ENCODE assay signal across 16 cellular contexts in the genomic region with DNA sequence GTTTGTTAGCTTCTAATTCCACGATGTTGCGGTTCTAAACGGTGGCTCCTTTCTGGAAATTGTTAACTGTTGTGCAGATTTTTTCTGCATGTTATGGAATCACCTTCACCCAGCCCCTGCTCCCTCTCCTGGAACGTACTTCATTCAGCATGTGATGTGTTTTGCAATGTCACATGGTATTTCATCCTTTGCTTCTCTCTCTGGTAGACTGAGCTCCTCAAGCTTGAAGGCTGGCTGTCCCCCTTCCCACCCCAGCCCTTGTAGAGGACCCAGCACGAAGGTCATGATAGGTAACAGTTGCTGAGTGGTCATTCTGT. TPM values are rescaled to one million over a fixed set of nuclear protein-coding genes. Genes with fewer than 3 reads are reported as not detected.
A peak's percentile ranks its signal among the peaks of the same experiment; 100 is the strongest.
DNase-seq lines count a peak whose midpoint lies in the region; ATAC-seq and TF ChIP-seq lines count a peak whose summit lies in the region.
"Had no signal": no experiment of that assay in that cellular context is flagged by ENCODE, and none has a peak within 500 bp of the region (broad histone marks: within the 10 kb centered on the region; RNA-seq: fewer than 3 reads in every experiment).

No MANE protein-coding gene starts in this region.

- peaks cover 53% of the 10 kb centered on the region for H3K36me3 ChIP-seq in BLaER1
- H3K36me3 ChIP-seq in CD8-positive, alpha-beta T cell (ENCODE audit: insufficient read depth, low read length): no peaks in the 10 kb centered on the region
- H3K36me3 ChIP-seq in hepatocyte (replicated peaks; ENCODE audit: insufficient read depth, low read depth): no peaks in the 10 kb centered on the region
- H3K36me3 ChIP-seq in testis (ENCODE audit: low read depth, missing control alignments): no peaks in the 10 kb centered on the region
- peaks cover 0 to 21% (median 9%) of the 10 kb centered on the region in 4 donors for H3K36me3 ChIP-seq in stomach
- H3K36me3 ChIP-seq in neural progenitor cell: no peaks in the 10 kb centered on the region

- H3F3A ChIP-seq in neural progenitor cell (ENCODE audit: low read depth): no peaks in the 10 kb centered on the region

- intact Hi-C loops in CD8-positive, alpha-beta T cell (cut with DNase I, micrococcal nuclease): loop anchor here in 1 of 2 experiments (10.0 kb wide), 2 partner anchors 1490 to 1790 kb away; a partner anchor contains a TSS
- intact Hi-C loops in activated CD4-positive, alpha-beta memory T cell treated with anti-CD3 and anti-CD28 coated beads for 36 hours (cut with micrococcal nuclease): loop anchor here (5.0 to 10.0 kb wide), 2 partner anchors 542 to 1790 kb away; a partner anchor contains a TSS
- intact Hi-C loops in testis (cut with DNase I; ENCODE audit: low total_unique reads): no loop called here
- intact Hi-C loops in stomach (cut with DNase I; ENCODE audit: low total_unique reads): no loop called here

- peaks cover 75% of the 10 kb centered on the region for H3K4me1 Mint-ChIP-seq in CD8-positive, alpha-beta T cell (ENCODE audit: low read depth)
- H3K4me1 Mint-ChIP-seq in activated CD4-positive, alpha-beta memory T cell treated with anti-CD3 and anti-CD28 coated beads for 36 hours (ENCODE audit: low read depth): peaks cover 70% of the 10 kb centered on the region
- H3K4me1 Mint-ChIP-seq in neural progenitor cell: peaks cover 29% of the 10 kb centered on the region

- H3K9me2 ChIP-seq in hepatocyte (replicated peaks; ENCODE audit: insufficient read depth): no peaks in the 10 kb centered on the region

- no peak for DNase-seq in CD8-positive, alpha-beta T cell
- no peak for DNase-seq in activated CD4-positive, alpha-beta memory T cell treated with anti-CD3 and anti-CD28 coated beads for 36 hours
- DNase-seq in hepatocyte (ENCODE audit: low spot score): no peak
- DNase-seq in testis: no peak
- DNase-seq in T1000 (lab: John Stamatoyannopoulos, UW): no peak
- no peak for DNase-seq in stomach
- DNase-seq in neural progenitor cell (ENCODE audit: low spot score): no peak
- DNase-seq: H9; mesenchymal stem cell; NCI-H1048; occipital lobe; stimulated activated naive CD8-positive, alpha-beta T cell treated with anti-CD3 and anti-CD28 coated beads, Interleukin-15, amount 100 ng/mL, for 72 hours had no signal

- H3K4me3 ChIP-seq in BLaER1 (no peak overlapping the region), hepatocyte (no peak overlapping the region), testis (no peak overlapping the region), stomach (no peak overlapping the region), neural progenitor cell (no peak overlapping the region)
- H3K4me3 ChIP-seq in CD8-positive, alpha-beta T cell (ENCODE audit: low read depth, low read length): peak overlapping the region; percentile 10
- H3K4me3 ChIP-seq: adrenal gland, smooth muscle cell had no signal

- POLR2A ChIA-PET in CD8-positive, alpha-beta T cell (lab: Charles Lee): interaction anchor here (1.0 to 2.0 kb wide), 3 partner anchors 8 to 73 kb away, joined by 3 to 5 read pairs (median 5); no protein-coding TSS in a partner anchor
- POLR2A ChIA-PET in activated CD4-positive, alpha-beta memory T cell treated with anti-CD3 and anti-CD28 coated beads for 36 hours (lab: Charles Lee): no interaction called here

- 86% methylated on average over 5 of the region's 5 CpGs for WGBS in hepatocyte (ENCODE audit: low lambda C conversion rate, missing lambda C conversion rate)
- WGBS in testis, 2 donors: 65 to 81% methylated on average over 5 of the region's 5 CpGs
- WGBS in stomach, 5 donors: 79 to 91% (median 84%) methylated on average over 5 of the region's 5 CpGs

- H3K36me3 Mint-ChIP-seq in CD8-positive, alpha-beta T cell: peaks cover 42% of the 10 kb centered on the region
- H3K36me3 Mint-ChIP-seq in activated CD4-positive, alpha-beta memory T cell treated with anti-CD3 and anti-CD28 coated beads for 36 hours: peaks cover 20% of the 10 kb centered on the region
- H3K36me3 Mint-ChIP-seq in neural progenitor cell: peaks cover 16% of the 10 kb centered on the region

- H3K4me1 ChIP-seq in BLaER1: peaks cover 84% of the 10 kb centered on the region
- peaks cover 77% of the 10 kb centered on the region for H3K4me1 ChIP-seq in CD8-positive, alpha-beta T cell (ENCODE audit: insufficient read depth, low read length)
- peaks cover 43% of the 10 kb centered on the region for H3K4me1 ChIP-seq in hepatocyte (ENCODE audit: insufficient read depth)
- peaks cover 24% of the 10 kb centered on the region for H3K4me1 ChIP-seq in testis
- peaks cover 53 to 88% (median 80%) of the 10 kb centered on the region in 4 donors for H3K4me1 ChIP-seq in stomach
- H3K4me1 ChIP-seq in neural progenitor cell: peaks cover 6% of the 10 kb centered on the region

- peak overlapping the region; percentile 95 for H3K27ac Mint-ChIP-seq in CD8-positive, alpha-beta T cell
- H3K27ac Mint-ChIP-seq in activated CD4-positive, alpha-beta memory T cell treated with anti-CD3 and anti-CD28 coated beads for 36 hours: peak overlapping the region; percentile 87
- no peak overlapping the region for H3K27ac Mint-ChIP-seq in neural progenitor cell

- H3K9me3 ChIP-seq in BLaER1 (no peaks in the 10 kb centered on the region), hepatocyte (ENCODE audit: low read depth) (no peaks in the 10 kb centered on the region), testis (no peaks in the 10 kb centered on the region), stomach (no peaks in the 10 kb centered on the region), neural progenitor cell (ENCODE audit: low read depth) (no peaks in the 10 kb centered on the region)
- H3K9me3 ChIP-seq in CD8-positive, alpha-beta T cell (ENCODE audit: low read length): no peaks in the 10 kb centered on the region
- H3K9me3 ChIP-seq: adrenal gland had no signal

- H3K4me3 Mint-ChIP-seq in CD8-positive, alpha-beta T cell: peak overlapping the region; percentile 41
- H3K4me3 Mint-ChIP-seq in activated CD4-positive, alpha-beta memory T cell treated with anti-CD3 and anti-CD28 coated beads for 36 hours: peak overlapping the region; percentile 9
- no peak overlapping the region for H3K4me3 Mint-ChIP-seq in neural progenitor cell

- H3K9ac ChIP-seq in BLaER1: no peak overlapping the region
- no peak overlapping the region for H3K9ac ChIP-seq in neural progenitor cell

- ATAC-seq in CD8-positive, alpha-beta T cell: no peak

- peaks cover 91% of the 10 kb centered on the region for H3K79me2 ChIP-seq in hepatocyte
- H3K79me2 ChIP-seq in neural progenitor cell (ENCODE audit: low read depth): peaks cover 85% of the 10 kb centered on the region

- no peaks in the 10 kb centered on the region for H3K27me3 Mint-ChIP-seq in CD8-positive, alpha-beta T cell (ENCODE audit: low read depth)
- no peaks in the 10 kb centered on the region for H3K27me3 Mint-ChIP-seq in activated CD4-positive, alpha-beta memory T cell treated with anti-CD3 and anti-CD28 coated beads for 36 hours
- no peaks in the 10 kb centered on the region for H3K27me3 Mint-ChIP-seq in neural progenitor cell (ENCODE audit: insufficient read depth, low read depth)
- H3K27me3 Mint-ChIP-seq: B cell; stimulated activated naive CD8-positive, alpha-beta T cell treated with anti-CD3 and anti-CD28 coated beads, Interleukin-15, amount 100 ng/mL, for 72 hours had no signal

- peak overlapping the region; percentile 86 for H3K4me2 ChIP-seq in BLaER1
- H3K4me2 ChIP-seq in hepatocyte: peak overlapping the region; percentile 21
- H3K4me2 ChIP-seq in neural progenitor cell: no peak overlapping the region
- H3K4me2 ChIP-seq: smooth muscle cell had no signal

- TF ChIP-seq EP300 in stomach (IDR thresholded peaks at IDR 0.05): no peak

- H3K27ac ChIP-seq in BLaER1: no peak overlapping the region
- peak overlapping the region; percentile 44 for H3K27ac ChIP-seq in CD8-positive, alpha-beta T cell (ENCODE audit: low read depth, low read length)
- peak overlapping the region; percentile 23 for H3K27ac ChIP-seq in hepatocyte
- H3K27ac ChIP-seq in testis: no peak overlapping the region
- no peak overlapping the region for H3K27ac ChIP-seq in stomach
- no peak overlapping the region for H3K27ac ChIP-seq in neural progenitor cell

- TF ChIP-seq POLR2A in testis (IDR thresholded peaks at IDR 0.05) (no peak), stomach (IDR thresholded peaks at IDR 0.05) (no peak)

- CTCF ChIA-PET in CD8-positive, alpha-beta T cell (lab: Charles Lee): interaction anchor here (0.6 to 1.7 kb wide), 3 partner anchors 19 to 184 kb away, joined by 3 to 9 read pairs (median 6); no protein-coding TSS in a partner anchor
- CTCF ChIA-PET in activated CD4-positive, alpha-beta memory T cell treated with anti-CD3 and anti-CD28 coated beads for 36 hours (lab: Charles Lee): interaction anchor here (1.9 kb wide), 1 partner anchor 20 kb away, joined by 5 read pairs; no protein-coding TSS in a partner anchor

- H3K9me3 Mint-ChIP-seq in CD8-positive, alpha-beta T cell: no peaks in the 10 kb centered on the region
- no peaks in the 10 kb centered on the region for H3K9me3 Mint-ChIP-seq in activated CD4-positive, alpha-beta memory T cell treated with anti-CD3 and anti-CD28 coated beads for 36 hours
- no peaks in the 10 kb centered on the region for H3K9me3 Mint-ChIP-seq in neural progenitor cell
- H3K9me3 Mint-ChIP-seq: H9; stimulated activated naive CD8-positive, alpha-beta T cell treated with anti-CD3 and anti-CD28 coated beads, Interleukin-15, amount 100 ng/mL, for 72 hours had no signal

- H4K20me1 ChIP-seq in BLaER1 (peaks cover 88% of the 10 kb centered on the region), hepatocyte (ENCODE audit: insufficient read depth, poor library complexity, severe bottlenecking) (peaks cover 84% of the 10 kb centered on the region), neural progenitor cell (ENCODE audit: low read depth) (peaks cover 87% of the 10 kb centered on the region)

- TF ChIP-seq CTCF in CD8-positive, alpha-beta T cell (IDR thresholded peaks at IDR 0.05): no peak
- TF ChIP-seq CTCF in hepatocyte (IDR thresholded peaks at IDR 0.05; ENCODE audit: poor library complexity) (no peak), testis (IDR thresholded peaks at IDR 0.05) (no peak), stomach (IDR thresholded peaks at IDR 0.05) (no peak), neural progenitor cell (IDR thresholded peaks at IDR 0.05) (no peak)

- H3K27me3 ChIP-seq in BLaER1: no peaks in the 10 kb centered on the region
- no peaks in the 10 kb centered on the region for H3K27me3 ChIP-seq in CD8-positive, alpha-beta T cell (ENCODE audit: insufficient read depth, low read length)
- H3K27me3 ChIP-seq in hepatocyte: no peaks in the 10 kb centered on the region
- no peaks in the 10 kb centered on the region for H3K27me3 ChIP-seq in testis
- no peaks in the 10 kb centered on the region for H3K27me3 ChIP-seq in stomach
- no peaks in the 10 kb centered on the region for H3K27me3 ChIP-seq in neural progenitor cell
- H3K27me3 ChIP-seq: adrenal gland had no signal

- no peak overlapping the region for H2AFZ ChIP-seq in hepatocyte
- H2AFZ ChIP-seq in neural progenitor cell (replicated peaks): no peak overlapping the region

RNA-seq across cellular contexts. Expression of a gene that starts 4.4 kb away (rescaled TPM):
- 10 to 100 TPM; 28.4 to 28.5 TPM for total RNA-seq in CD8-positive, alpha-beta T cell
- total RNA-seq in activated CD4-positive, alpha-beta memory T cell treated with anti-CD3 and anti-CD28 coated beads for 36 hours: 10 to 100 TPM; 31.9 to 32.3 TPM
- 32.1 and 38.0 TPM in 2 replicates for total RNA-seq in hepatocyte
- 25.9 and 27.8 TPM in 2 replicates for polyA plus RNA-seq in hepatocyte
- 10 to 100 TPM; 48.5 to 49.2 TPM for total RNA-seq in testis
- 34.9 TPM for polyA plus RNA-seq in testis (ENCODE audit: insufficient read depth, low read depth, low replicate concordance)
- total RNA-seq in stomach: 10 to 100 TPM; 35.8 to 96.7 (median 43.7) TPM
- polyA plus RNA-seq in stomach: 10 to 100 TPM; 15.6 to 18.9 (median 17.7) TPM
- 28.1 and 31.2 TPM in 2 replicates for total RNA-seq in neural progenitor cell (ENCODE audit: low replicate concordance)

Comparison
In these comparisons a context has a peak if more than half of its experiments do, and no peak if none do; other contexts are left out.
1. H3K27ac ChIP-seq: peak in CD8-positive, alpha-beta T cell (single experiment) and hepatocyte (single experiment); none in BLaER1 (single experiment), testis (0 of 2), stomach (0 of 5) and neural progenitor cell (single experiment).